7 cellular contexts compared by ENCODE assay signal in the genomic region with DNA sequence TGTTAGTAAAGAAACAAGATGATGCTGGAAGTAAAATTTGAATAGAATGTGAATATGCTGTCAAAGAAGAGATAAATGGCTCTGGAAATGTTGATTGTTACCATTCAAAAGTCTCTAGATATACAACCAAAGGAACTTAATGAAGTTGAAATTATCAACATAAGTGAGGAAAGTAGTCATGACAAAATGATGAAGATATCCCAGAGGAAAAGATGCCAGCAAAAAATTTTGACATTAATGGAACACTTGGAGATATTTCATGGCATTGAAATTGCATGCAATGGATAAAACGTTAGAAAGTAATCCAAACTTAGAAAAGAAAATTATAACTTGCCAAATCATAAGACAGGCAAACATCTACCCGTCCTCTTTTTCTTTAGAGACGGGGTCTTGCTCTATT.
"Had no signal": no experiment of that assay in that cellular context is flagged by ENCODE, and none has a peak within 500 bp of the region (broad histone marks: within the 10 kb centered on the region; RNA-seq: fewer than 3 reads in every experiment).

No MANE protein-coding gene starts in this region.

- H3K9me3 ChIP-seq: HAP-1 had no signal

- H3K4me3 Mint-ChIP-seq: GM23338, H9, HFFc6 had no signal

- H3K4me3 ChIP-seq: GM23338, HAP-1 had no signal

- H3K4me2 ChIP-seq: GM23338 had no signal

- H3K9me3 Mint-ChIP-seq: GM23338 had no signal

- DNase-seq: GOT3, H7, H9, HCEC 1CT, HFFc6 had no signal

- H3K36me3 ChIP-seq: HAP-1 had no signal

- H2AFZ ChIP-seq: GM23338 had no signal

- H3K27ac Mint-ChIP-seq: H9, HFFc6 had no signal
